ENCODE assay signal across 1 cellular context in genomic region chr1:37362990-37363389, GRCh38.
TF ChIP-seq lines count a peak whose summit lies in the region.

No MANE protein-coding gene starts in this region.

TF ChIP-seq in SK-N-SH, 30 proteins besides CTCF, POLR2A, EP300 and RAD21 (continued from another document):
- TF ChIP-seq, protein P1, sequence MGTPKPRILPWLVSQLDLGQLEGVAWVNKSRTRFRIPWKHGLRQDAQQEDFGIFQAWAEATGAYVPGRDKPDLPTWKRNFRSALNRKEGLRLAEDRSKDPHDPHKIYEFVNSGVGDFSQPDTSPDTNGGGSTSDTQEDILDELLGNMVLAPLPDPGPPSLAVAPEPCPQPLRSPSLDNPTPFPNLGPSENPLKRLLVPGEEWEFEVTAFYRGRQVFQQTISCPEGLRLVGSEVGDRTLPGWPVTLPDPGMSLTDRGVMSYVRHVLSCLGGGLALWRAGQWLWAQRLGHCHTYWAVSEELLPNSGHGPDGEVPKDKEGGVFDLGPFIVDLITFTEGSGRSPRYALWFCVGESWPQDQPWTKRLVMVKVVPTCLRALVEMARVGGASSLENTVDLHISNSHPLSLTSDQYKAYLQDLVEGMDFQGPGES (IDR thresholded peaks at IDR 0.05; ENCODE audit: low read depth, low read length) = no peak
- TF ChIP-seq RXRA (IDR thresholded peaks at IDR 0.05; ENCODE audit: borderline replicate concordance, low read depth) (no peak), EZH2phosphoT487 (IDR thresholded peaks at IDR 0.05; ENCODE audit: borderline replicate concordance, low read depth) (no peak), CHD2 (IDR thresholded peaks at IDR 0.05; ENCODE audit: low read length, partially characterized antibody) (peak; percentile 51), JUND (IDR thresholded peaks at IDR 0.05) (no peak), YY1 (IDR thresholded peaks at IDR 0.05; ENCODE audit: low read depth) (no peak), REST (IDR thresholded peaks at IDR 0.05; ENCODE audit: low read depth, low read length) (no peak), MEF2A (IDR thresholded peaks at IDR 0.05; ENCODE audit: borderline replicate concordance, low read depth) (no peak), FOSL2 (IDR thresholded peaks at IDR 0.05; ENCODE audit: borderline replicate concordance, low read depth) (no peak), SMC3 (IDR thresholded peaks at IDR 0.05; ENCODE audit: low read depth, low read length) (no peak), POLR2AphosphoS5 (IDR thresholded peaks at IDR 0.05; ENCODE audit: low read depth, low read length) (no peak), RCOR1 (IDR thresholded peaks at IDR 0.05; ENCODE audit: low read length) (peak; percentile 31; the same call in 1 of the 2 replicates), GABPA (IDR thresholded peaks at IDR 0.05; ENCODE audit: low read depth) (no peak), GATA2 (CRISPR knock-in tag; IDR thresholded peaks at IDR 0.05) (peak; percentile 38), TCF12 (IDR thresholded peaks at IDR 0.05) (no peak), FOXJ3 (CRISPR knock-in tag; IDR thresholded peaks at IDR 0.05) (0 out of 2 replicates have a peak, but pooled peaks have one; percentile 55)
TF ChIP-seq in SK-N-SH: peak in this region for 4.
